1 cellular context compared by ENCODE assay signal in the genomic region with DNA sequence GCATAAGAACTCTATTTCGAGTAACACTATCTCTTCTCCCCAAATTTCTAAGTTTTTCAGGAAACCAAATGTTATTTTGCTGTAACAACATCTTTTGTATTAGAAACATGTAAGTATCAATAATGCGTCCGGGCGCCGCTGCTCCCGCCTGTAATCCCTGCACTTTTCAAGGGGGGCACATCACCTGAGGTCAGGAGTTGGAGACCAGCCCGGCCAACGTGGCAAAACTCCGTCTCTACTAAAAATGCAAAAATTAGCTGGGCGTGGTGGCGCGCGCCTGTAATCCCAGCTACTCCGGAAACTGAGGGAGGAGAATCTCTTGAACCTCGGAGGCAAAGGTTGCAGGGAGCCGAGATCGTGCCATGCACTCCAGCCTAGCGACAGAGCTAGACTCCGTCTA.
TF ChIP-seq lines count a peak whose summit lies in the region.

No MANE protein-coding gene starts in this region.

TF ChIP-seq in GM23338, 12 proteins besides CTCF, POLR2A, EP300 and RAD21 (continued from another document):
- TF ChIP-seq, protein P1, sequence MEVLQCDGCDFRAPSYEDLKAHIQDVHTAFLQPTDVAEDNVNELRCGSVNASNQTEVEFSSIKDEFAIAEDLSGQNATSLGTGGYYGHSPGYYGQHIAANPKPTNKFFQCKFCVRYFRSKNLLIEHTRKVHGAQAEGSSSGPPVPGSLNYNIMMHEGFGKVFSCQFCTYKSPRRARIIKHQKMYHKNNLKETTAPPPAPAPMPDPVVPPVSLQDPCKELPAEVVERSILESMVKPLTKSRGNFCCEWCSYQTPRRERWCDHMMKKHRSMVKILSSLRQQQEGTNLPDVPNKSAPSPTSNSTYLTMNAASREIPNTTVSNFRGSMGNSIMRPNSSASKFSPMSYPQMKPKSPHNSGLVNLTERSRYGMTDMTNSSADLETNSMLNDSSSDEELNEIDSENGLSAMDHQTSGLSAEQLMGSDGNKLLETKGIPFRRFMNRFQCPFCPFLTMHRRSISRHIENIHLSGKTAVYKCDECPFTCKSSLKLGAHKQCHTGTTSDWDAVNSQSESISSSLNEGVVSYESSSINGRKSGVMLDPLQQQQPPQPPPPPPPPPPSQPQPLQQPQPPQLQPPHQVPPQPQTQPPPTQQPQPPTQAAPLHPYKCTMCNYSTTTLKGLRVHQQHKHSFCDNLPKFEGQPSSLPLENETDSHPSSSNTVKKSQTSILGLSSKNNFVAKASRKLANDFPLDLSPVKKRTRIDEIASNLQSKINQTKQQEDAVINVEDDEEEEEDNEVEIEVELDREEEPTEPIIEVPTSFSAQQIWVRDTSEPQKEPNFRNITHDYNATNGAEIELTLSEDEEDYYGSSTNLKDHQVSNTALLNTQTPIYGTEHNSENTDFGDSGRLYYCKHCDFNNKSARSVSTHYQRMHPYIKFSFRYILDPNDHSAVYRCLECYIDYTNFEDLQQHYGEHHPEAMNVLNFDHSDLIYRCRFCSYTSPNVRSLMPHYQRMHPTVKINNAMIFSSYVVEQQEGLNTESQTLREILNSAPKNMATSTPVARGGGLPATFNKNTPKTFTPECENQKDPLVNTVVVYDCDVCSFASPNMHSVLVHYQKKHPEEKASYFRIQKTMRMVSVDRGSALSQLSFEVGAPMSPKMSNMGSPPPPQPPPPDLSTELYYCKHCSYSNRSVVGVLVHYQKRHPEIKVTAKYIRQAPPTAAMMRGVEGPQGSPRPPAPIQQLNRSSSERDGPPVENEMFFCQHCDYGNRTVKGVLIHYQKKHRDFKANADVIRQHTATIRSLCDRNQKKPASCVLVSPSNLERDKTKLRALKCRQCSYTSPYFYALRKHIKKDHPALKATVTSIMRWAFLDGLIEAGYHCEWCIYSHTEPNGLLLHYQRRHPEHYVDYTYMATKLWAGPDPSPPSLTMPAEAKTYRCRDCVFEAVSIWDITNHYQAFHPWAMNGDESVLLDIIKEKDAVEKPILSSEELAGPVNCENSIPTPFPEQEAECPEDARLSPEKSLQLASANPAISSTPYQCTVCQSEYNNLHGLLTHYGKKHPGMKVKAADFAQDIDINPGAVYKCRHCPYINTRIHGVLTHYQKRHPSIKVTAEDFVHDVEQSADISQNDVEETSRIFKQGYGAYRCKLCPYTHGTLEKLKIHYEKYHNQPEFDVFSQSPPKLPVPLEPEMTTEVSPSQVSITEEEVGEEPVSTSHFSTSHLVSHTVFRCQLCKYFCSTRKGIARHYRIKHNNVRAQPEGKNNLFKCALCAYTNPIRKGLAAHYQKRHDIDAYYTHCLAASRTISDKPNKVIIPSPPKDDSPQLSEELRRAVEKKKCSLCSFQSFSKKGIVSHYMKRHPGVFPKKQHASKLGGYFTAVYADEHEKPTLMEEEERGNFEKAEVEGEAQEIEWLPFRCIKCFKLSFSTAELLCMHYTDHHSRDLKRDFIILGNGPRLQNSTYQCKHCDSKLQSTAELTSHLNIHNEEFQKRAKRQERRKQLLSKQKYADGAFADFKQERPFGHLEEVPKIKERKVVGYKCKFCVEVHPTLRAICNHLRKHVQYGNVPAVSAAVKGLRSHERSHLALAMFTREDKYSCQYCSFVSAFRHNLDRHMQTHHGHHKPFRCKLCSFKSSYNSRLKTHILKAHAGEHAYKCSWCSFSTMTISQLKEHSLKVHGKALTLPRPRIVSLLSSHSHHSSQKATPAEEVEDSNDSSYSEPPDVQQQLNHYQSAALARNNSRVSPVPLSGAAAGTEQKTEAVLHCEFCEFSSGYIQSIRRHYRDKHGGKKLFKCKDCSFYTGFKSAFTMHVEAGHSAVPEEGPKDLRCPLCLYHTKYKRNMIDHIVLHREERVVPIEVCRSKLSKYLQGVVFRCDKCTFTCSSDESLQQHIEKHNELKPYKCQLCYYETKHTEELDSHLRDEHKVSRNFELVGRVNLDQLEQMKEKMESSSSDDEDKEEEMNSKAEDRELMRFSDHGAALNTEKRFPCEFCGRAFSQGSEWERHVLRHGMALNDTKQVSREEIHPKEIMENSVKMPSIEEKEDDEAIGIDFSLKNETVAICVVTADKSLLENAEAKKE (CRISPR knock-in tag; IDR thresholded peaks at IDR 0.05), result no peak
- TF ChIP-seq, protein P2, sequence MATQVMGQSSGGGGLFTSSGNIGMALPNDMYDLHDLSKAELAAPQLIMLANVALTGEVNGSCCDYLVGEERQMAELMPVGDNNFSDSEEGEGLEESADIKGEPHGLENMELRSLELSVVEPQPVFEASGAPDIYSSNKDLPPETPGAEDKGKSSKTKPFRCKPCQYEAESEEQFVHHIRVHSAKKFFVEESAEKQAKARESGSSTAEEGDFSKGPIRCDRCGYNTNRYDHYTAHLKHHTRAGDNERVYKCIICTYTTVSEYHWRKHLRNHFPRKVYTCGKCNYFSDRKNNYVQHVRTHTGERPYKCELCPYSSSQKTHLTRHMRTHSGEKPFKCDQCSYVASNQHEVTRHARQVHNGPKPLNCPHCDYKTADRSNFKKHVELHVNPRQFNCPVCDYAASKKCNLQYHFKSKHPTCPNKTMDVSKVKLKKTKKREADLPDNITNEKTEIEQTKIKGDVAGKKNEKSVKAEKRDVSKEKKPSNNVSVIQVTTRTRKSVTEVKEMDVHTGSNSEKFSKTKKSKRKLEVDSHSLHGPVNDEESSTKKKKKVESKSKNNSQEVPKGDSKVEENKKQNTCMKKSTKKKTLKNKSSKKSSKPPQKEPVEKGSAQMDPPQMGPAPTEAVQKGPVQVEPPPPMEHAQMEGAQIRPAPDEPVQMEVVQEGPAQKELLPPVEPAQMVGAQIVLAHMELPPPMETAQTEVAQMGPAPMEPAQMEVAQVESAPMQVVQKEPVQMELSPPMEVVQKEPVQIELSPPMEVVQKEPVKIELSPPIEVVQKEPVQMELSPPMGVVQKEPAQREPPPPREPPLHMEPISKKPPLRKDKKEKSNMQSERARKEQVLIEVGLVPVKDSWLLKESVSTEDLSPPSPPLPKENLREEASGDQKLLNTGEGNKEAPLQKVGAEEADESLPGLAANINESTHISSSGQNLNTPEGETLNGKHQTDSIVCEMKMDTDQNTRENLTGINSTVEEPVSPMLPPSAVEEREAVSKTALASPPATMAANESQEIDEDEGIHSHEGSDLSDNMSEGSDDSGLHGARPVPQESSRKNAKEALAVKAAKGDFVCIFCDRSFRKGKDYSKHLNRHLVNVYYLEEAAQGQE (IDR thresholded peaks at IDR 0.05; ENCODE audit: unreplicated experiment), result no peak
- TF ChIP-seq CREB1 (CRISPR knock-in tag; IDR thresholded peaks at IDR 0.05; ENCODE audit: low read depth), result no peak
- TF ChIP-seq, protein P3, sequence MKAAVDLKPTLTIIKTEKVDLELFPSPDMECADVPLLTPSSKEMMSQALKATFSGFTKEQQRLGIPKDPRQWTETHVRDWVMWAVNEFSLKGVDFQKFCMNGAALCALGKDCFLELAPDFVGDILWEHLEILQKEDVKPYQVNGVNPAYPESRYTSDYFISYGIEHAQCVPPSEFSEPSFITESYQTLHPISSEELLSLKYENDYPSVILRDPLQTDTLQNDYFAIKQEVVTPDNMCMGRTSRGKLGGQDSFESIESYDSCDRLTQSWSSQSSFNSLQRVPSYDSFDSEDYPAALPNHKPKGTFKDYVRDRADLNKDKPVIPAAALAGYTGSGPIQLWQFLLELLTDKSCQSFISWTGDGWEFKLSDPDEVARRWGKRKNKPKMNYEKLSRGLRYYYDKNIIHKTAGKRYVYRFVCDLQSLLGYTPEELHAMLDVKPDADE (IDR thresholded peaks at IDR 0.05), result no peak
